ENCODE assay signal across 16 cellular contexts in genomic region chr7:156527458-156527890, GRCh38.
A peak's percentile ranks its signal among the peaks of the same experiment; 100 is the strongest.
DNase-seq lines count a peak whose midpoint lies in the region; ATAC-seq, FAIRE-seq and TF ChIP-seq lines count a peak whose summit lies in the region.
"Had no signal": no experiment of that assay in that cellular context is flagged by ENCODE, and none has a peak within 500 bp of the region (broad histone marks: within the 10 kb centered on the region; RNA-seq: fewer than 3 reads in every experiment).

No MANE protein-coding gene starts in this region.

- TF ChIP-seq EP300 in HepG2 (IDR thresholded peaks at IDR 0.05; ENCODE audit: low read depth in 2 of 2, low read length in 2 of 2) (peak in 1 of 2 experiments; percentile 73; a peak in 2 of 4 replicates), HepG2 (CRISPR knock-in tag; IDR thresholded peaks at IDR 0.05; ENCODE audit: borderline replicate concordance) (0 out of 2 replicates have a peak, but pooled peaks have one; percentile 8), transverse colon (IDR thresholded peaks at IDR 0.05; ENCODE audit: low read depth) (no peak)

- H3K27me3 ChIP-seq in body of pancreas (no peaks in the 10 kb centered on the region), HepG2 (ENCODE audit: control insufficient read depth in 1 of 2, insufficient read depth in 2 of 2, low read length in 2 of 2) (no peaks in the 10 kb centered on the region), transverse colon (no peaks in the 10 kb centered on the region)

- 14 to 19% methylated on average over 4 of the region's 4 CpGs for WGBS in body of pancreas, 2 donors
- 4% methylated on average over 4 of the region's 4 CpGs for WGBS in HepG2 (ENCODE audit: low lambda C conversion rate)
- 23 to 35% methylated on average over 2 to 4 of the region's 4 CpGs for WGBS in transverse colon (ENCODE audit: low coverage in 1 of 2), 2 donors

- H3K4me3 Mint-ChIP-seq in mesothelial cell of epicardium = no peak overlapping the region
- H3K4me3 Mint-ChIP-seq: CD4-positive, alpha-beta T cell; H9 had no signal

- H2AFZ ChIP-seq in HepG2 (ENCODE audit: low read length) = no peak overlapping the region
- H2AFZ ChIP-seq: PC-9 had no signal

- ATAC-seq in body of pancreas (peak; percentile 69), HepG2 (peak; percentile 79), GM21723 (IDR thresholded peaks at IDR 0.05; ENCODE audit: unreplicated experiment) (no peak)
- ATAC-seq: Right ventricle myocardium inferior had no signal

- CTCF ChIA-PET in HepG2 (lab: Yijun Ruan, JAX; ENCODE audit: low intra/inter-chr PET ratio, low total read pairs) = no interaction called here

- H3K9me3 ChIP-seq in body of pancreas (no peaks in the 10 kb centered on the region), HepG2 (ENCODE audit: low read length) (no peaks in the 10 kb centered on the region), transverse colon (no peaks in the 10 kb centered on the region)

- TF ChIP-seq POLR2A in body of pancreas (IDR thresholded peaks at IDR 0.05) (no peak), HepG2 (IDR thresholded peaks at IDR 0.05; ENCODE audit: insufficient read depth in 1 of 2, low read depth in 2 of 2, low read length in 2 of 2) (peak in 1 of 2 experiments; percentile 47; a peak in 1 of 4 replicates), transverse colon (IDR thresholded peaks at IDR 0.05) (no peak)

- FAIRE-seq in HepG2 (lab: Jason Lieb, UNC) = peak; percentile 98

- no TSS peak for BruUV-seq in HepG2 (replicated peaks; lab: Mats Ljungman, UMichigan)

- H3K79me2 ChIP-seq in HepG2 (ENCODE audit: insufficient read depth, low read length) = no peaks in the 10 kb centered on the region

- peaks cover 12% of the 10 kb centered on the region for H3K4me1 ChIP-seq in body of pancreas
- peaks cover 66% of the 10 kb centered on the region for H3K4me1 ChIP-seq in HepG2 (ENCODE audit: insufficient read depth, low read length)
- peaks cover 0 to 9% (median 4%) of the 10 kb centered on the region in 4 donors for H3K4me1 ChIP-seq in transverse colon

- H3K4me1 Mint-ChIP-seq in mesothelial cell of epicardium = no peaks in the 10 kb centered on the region
- H3K4me1 Mint-ChIP-seq: H9 had no signal

- no peaks in the 10 kb centered on the region for H4K20me1 ChIP-seq in HepG2 (ENCODE audit: insufficient read depth, low read length)

- H3K27me3 Mint-ChIP-seq in mesothelial cell of epicardium (ENCODE audit: low read depth) = peaks cover 12% of the 10 kb centered on the region

- H3K27ac Mint-ChIP-seq in mesothelial cell of epicardium = no peak overlapping the region
- H3K27ac Mint-ChIP-seq: CD4-positive, alpha-beta T cell; H9 had no signal

- TF ChIP-seq RAD21 in HepG2 (CRISPR knock-in tag; IDR thresholded peaks at IDR 0.05) = no peak

- no peak overlapping the region for H3K9ac ChIP-seq in HepG2 (ENCODE audit: insufficient read depth, low read depth, low read length)

- in situ Hi-C loops in HepG2 (cut with HindIII; ENCODE audit: extremely low pct_ligation_motif_present, low pct_unique_long_range_greater_than_20kb) = no loop called here
- in situ Hi-C loops in transverse colon (cut with MboI; ENCODE audit: low pct_ligation_motif_present in 1 of 4, low pct_unique_long_range_greater_than_20kb in 1 of 4, low sequenced_read_pairs in 3 of 4) = no loop called here

- H3K27ac ChIP-seq in body of pancreas = peak overlapping the region in 1 of 4 donors; percentile 17
- H3K27ac ChIP-seq in HepG2 (ENCODE audit: extremely low read length, insufficient read depth, low read length) = peak overlapping the region; percentile 6
- peak overlapping the region; percentile 32 to 43 (median 39) for H3K27ac ChIP-seq in transverse colon
- H3K27ac ChIP-seq: PC-9, SK-N-MC had no signal

- no peaks in the 10 kb centered on the region for H3K36me3 Mint-ChIP-seq in mesothelial cell of epicardium

- TF ChIP-seq CTCF in body of pancreas (IDR thresholded peaks at IDR 0.05) = no peak
- TF ChIP-seq CTCF in HepG2 (CRISPR knock-in tag; IDR thresholded peaks at IDR 0.05) = no peak
- no peak for TF ChIP-seq CTCF in transverse colon (IDR thresholded peaks at IDR 0.05)
- no peak for TF ChIP-seq CTCF in mesothelial cell of epicardium (IDR thresholded peaks at IDR 0.05; ENCODE audit: unreplicated experiment)

- POLR2A ChIA-PET in HepG2 (lab: Yijun Ruan, JAX) = interaction anchor here (0.9 to 2.5 kb wide), 6 partner anchors 9 to 87 kb away, joined by 3 to 28 read pairs (median 6); no protein-coding TSS in a partner anchor

- DNase-seq in LoVo (ENCODE audit: low spot score) (peak; percentile 20), body of pancreas (peak in 3 of 4 donors; percentile 40 to 52 (median 44)), HepG2 (ENCODE audit: low spot score) (peak; percentile 62), transverse colon (peak; percentile 56), mesothelial cell of epicardium (ENCODE audit: low spot score in 2 of 2, unreplicated experiment in 2 of 2) (no peak), occipital lobe (lab: John Stamatoyannopoulos, UW) (no peak)
- DNase-seq: ACHN; CD4-positive, alpha-beta T cell; H9; NCI-H1436 treated with DMSO at 0.1 percent for 48 hours; NCI-H2081 treated with DMSO at 0.1 percent for 48 hours; NCI-H748 treated with DMSO at 0.1 percent for 48 hours; PC-9 had no signal

- H3K4me3 ChIP-seq in body of pancreas (no peak overlapping the region), HepG2 (replicated peaks in 1 of 3; ENCODE audit: insufficient read depth in 1 of 3, low read depth in 2 of 3, low read length in 3 of 3) (no peak overlapping the region), transverse colon (no peak overlapping the region)
- H3K4me3 ChIP-seq: PC-9, SK-N-MC had no signal

- no peaks in the 10 kb centered on the region for H3K36me3 ChIP-seq in body of pancreas (replicated peaks in 1 of 2; ENCODE audit: insufficient read depth in 1 of 2, low read depth in 2 of 2)
- no peaks in the 10 kb centered on the region for H3K36me3 ChIP-seq in HepG2 (replicated peaks in 1 of 2; ENCODE audit: control insufficient read depth in 1 of 2, insufficient read depth in 2 of 2, low read length in 2 of 2)
- H3K36me3 ChIP-seq in transverse colon = no peaks in the 10 kb centered on the region

- H3K9me3 Mint-ChIP-seq in mesothelial cell of epicardium = no peaks in the 10 kb centered on the region
- H3K9me3 Mint-ChIP-seq: CD4-positive, alpha-beta T cell; H9 had no signal

- H3K4me2 ChIP-seq in HepG2 (ENCODE audit: low read depth, low read length) = peak overlapping the region; percentile 45
- H3K4me2 ChIP-seq: PC-9 had no signal

- intact Hi-C loops in body of pancreas (cut with DNase I) = no loop called here
- intact Hi-C loops in HepG2 (cut with micrococcal nuclease; ENCODE audit: unreplicated experiment) = no loop called here
- intact Hi-C loops in transverse colon (cut with DNase I; ENCODE audit: low total_unique reads) = no loop called here

TF ChIP-seq in HepG2, 621 proteins besides CTCF, POLR2A, EP300 and RAD21 (continues in another document):
- TF ChIP-seq TIGD3 (CRISPR knock-in tag; IDR thresholded peaks at IDR 0.05; ENCODE audit: borderline replicate concordance) (no peak), GATA4 (IDR thresholded peaks at IDR 0.05; ENCODE audit: borderline replicate concordance, low read depth) (0 out of 2 replicates have a peak, but pooled peaks have one; percentile 16), AHDC1 (CRISPR knock-in tag; IDR thresholded peaks at IDR 0.05; ENCODE audit: borderline replicate concordance) (peak; percentile 29; the same call in 1 of the 2 replicates), HNF4A (CRISPR knock-in tag; IDR thresholded peaks at IDR 0.05) (peak; percentile 90)

Comparison
In these comparisons a context has a peak if more than half of its experiments do, and no peak if none do; other contexts are left out.
1. DNase-seq: peak in LoVo (single experiment), body of pancreas (3 of 4), HepG2 (single experiment) and transverse colon (single experiment); none in mesothelial cell of epicardium (0 of 2) and occipital lobe (single experiment).